In the genomic region with DNA sequence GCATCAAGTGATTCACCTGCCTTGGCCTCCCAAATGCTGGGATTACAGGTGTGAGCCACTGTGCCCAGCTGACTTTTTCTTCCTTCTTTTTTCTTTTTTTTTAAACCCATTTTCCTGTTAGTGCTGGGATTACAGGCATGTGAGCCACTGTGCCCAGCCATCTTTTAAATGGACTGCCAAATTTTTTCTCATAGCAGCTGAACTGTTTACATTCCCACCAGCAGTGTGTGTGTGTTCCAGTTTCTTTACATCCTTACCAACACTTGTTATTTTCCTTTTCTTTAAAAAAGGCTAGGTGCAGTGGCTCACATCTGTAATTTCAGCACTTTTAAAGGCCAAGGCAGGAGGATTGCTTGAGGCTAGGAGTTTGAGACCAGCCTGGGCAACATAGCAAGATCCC, we compare ENCODE assay signal across 23 cellular contexts.
"Had no signal": no experiment of that assay in that cellular context is flagged by ENCODE, and none has a peak within 500 bp of the region (broad histone marks: within the 10 kb centered on the region; RNA-seq: fewer than 3 reads in every experiment).

No MANE protein-coding gene starts in this region.

- FAIRE-seq: K562, RCC 7860 had no signal

- H3K27me3 ChIP-seq: SJSA1 had no signal

- DNase-seq: Kasumi-1, MM.1S, NCI-H1092 treated with DMSO at 0.1 percent for 48 hours, NCI-H1436, NCI-H187, NCI-H2029, NCI-H2081 treated with DMSO at 0.1 percent for 48 hours, NCI-H2171, NCI-H226, NCI-H446, NCI-H510A, NCI-H524 treated with DMSO at 0.1 percent for 48 hours, NCI-H69, NCI-H774, Right ventricle myocardium superior, RPMI8226, SIG-M5 had no signal

- H3K4me3 Mint-ChIP-seq: IgD-negative memory B cell had no signal

- ATAC-seq: K562 had no signal

- H3K27me3 Mint-ChIP-seq: IgD-negative memory B cell had no signal

- H3K4me3 ChIP-seq: K562, SJSA1, SK-N-MC had no signal

- H3K27ac ChIP-seq: KMS-11, SJSA1, SK-N-MC had no signal

- H3K9me3 ChIP-seq: SJSA1 had no signal

- H3K9me3 Mint-ChIP-seq: IgD-negative memory B cell had no signal

- H3K4me1 ChIP-seq: SJSA1 had no signal
